In genomic region chr3:15329058-15330005, GRCh38 we compare ENCODE assay signal across 12 cellular contexts. TPM values are rescaled to one million over a fixed set of nuclear protein-coding genes. Genes with fewer than 3 reads are reported as not detected.
DNase-seq lines count a peak whose midpoint lies in the region; ATAC-seq, FAIRE-seq and TF ChIP-seq lines count a peak whose summit lies in the region.
"Had no signal": no experiment of that assay in that cellular context is flagged by ENCODE, and none has a peak within 500 bp of the region (broad histone marks: within the 10 kb centered on the region; RNA-seq: fewer than 3 reads in every experiment).

No MANE protein-coding gene starts in this region.

- no CpG with 5 or more reads among the region's 11 CpGs for WGBS in IMR-90 (ENCODE audit: extremely low coverage in 2 of 2, insufficient read length in 1 of 2), 2 experiments
- WGBS in lower leg skin, 2 donors = 69 to 73% methylated on average over 11 of the region's 11 CpGs

- peaks cover 13% of the 10 kb centered on the region for H3K9me1 ChIP-seq in IMR-90 (ENCODE audit: insufficient read depth, low read length)

- CTCF ChIA-PET in IMR-90 (lab: Yijun Ruan, JAX) = interaction anchor here (0.6 to 1.8 kb wide), 3 partner anchors 8 to 588 kb away, joined by 3 to 6 read pairs (median 3); no protein-coding TSS in a partner anchor

- H4K20me1 ChIP-seq in IMR-90 (ENCODE audit: insufficient read depth, low read length) (no peaks in the 10 kb centered on the region), astrocyte (ENCODE audit: insufficient read depth, low read length) (peaks cover 5% of the 10 kb centered on the region)

- TF ChIP-seq RAD21 in IMR-90 (IDR thresholded peaks at IDR 0.05; ENCODE audit: low read length) = no peak

- no peak overlapping the region for H2AK9ac ChIP-seq in IMR-90 (replicated peaks; ENCODE audit: low read depth, low read length, poor library complexity)

- DNase-seq in IMR-90 (no peak), astrocyte (ENCODE audit: low read depth) (no peak), memory B cell (ENCODE audit: low spot score in 2 of 2) (no peak), superior temporal gyrus (ENCODE audit: extremely low spot score) (peak; percentile 48), dermis blood vessel endothelial cell (no peak), lower leg skin (ENCODE audit: low spot score in 2 of 2) (no peak)
- DNase-seq in activated CD4-positive, alpha-beta T cell treated with anti-CD3 and anti-CD28 coated beads for 48 hours = no peak
- DNase-seq: NCI-H2029 treated with DMSO at 0.1 percent for 48 hours, retina had no signal

- H3K56ac ChIP-seq in IMR-90 (ENCODE audit: extremely low read depth, insufficient read depth, low read length) = no peak overlapping the region

- H3K79me1 ChIP-seq in IMR-90 (ENCODE audit: low read depth in 1 of 2, low read length in 2 of 2) = peaks cover 3 to 7% of the 10 kb centered on the region in 2 experiments; a peak in 1 of 4 replicates

- H2BK20ac ChIP-seq in IMR-90 (ENCODE audit: low read depth, low read length) = no peak overlapping the region

- no peak overlapping the region for H3K4me2 ChIP-seq in IMR-90 (ENCODE audit: low read depth, low read length)
- H3K4me2 ChIP-seq in astrocyte (ENCODE audit: low read length) = peak overlapping the region; percentile 92

- H3K27me3 Mint-ChIP-seq in astrocyte (ENCODE audit: low read depth, unreplicated experiment) (no peaks in the 10 kb centered on the region), memory B cell (no peaks in the 10 kb centered on the region)

- H3K27me3 ChIP-seq in IMR-90 (ENCODE audit: control insufficient read depth, insufficient read depth, low read length) (no peaks in the 10 kb centered on the region), astrocyte (ENCODE audit: insufficient read depth, low read length) (no peaks in the 10 kb centered on the region)

- H3K27ac Mint-ChIP-seq in astrocyte (ENCODE audit: unreplicated experiment) (peak overlapping the region; percentile 28), memory B cell (peak overlapping the region; percentile 75)

- H3K4ac ChIP-seq in IMR-90 (ENCODE audit: low read depth, low read length) = no peak overlapping the region

- no peak overlapping the region for H3K23ac ChIP-seq in IMR-90 (ENCODE audit: low read depth, low read length)

- TF ChIP-seq POLR2A in IMR-90 (IDR thresholded peaks at IDR 0.05; ENCODE audit: low read depth, low read length) (no peak), lower leg skin (IDR thresholded peaks at IDR 0.05) (no peak)

- H3K36me3 ChIP-seq in IMR-90 (ENCODE audit: control insufficient read depth, insufficient read depth, low read length) = no peaks in the 10 kb centered on the region
- H3K36me3 ChIP-seq in astrocyte (ENCODE audit: insufficient read depth, low read length) = no peaks in the 10 kb centered on the region

- no peak for FAIRE-seq in astrocyte (lab: Jason Lieb, UNC)
- FAIRE-seq: HTR-8/SVneo, islet of Langerhans had no signal

- H3K18ac ChIP-seq in IMR-90 (ENCODE audit: low read depth, low read length) = no peak overlapping the region

- no peak overlapping the region for H3K27ac ChIP-seq in IMR-90 (ENCODE audit: insufficient read depth, low read length)
- no peak overlapping the region for H3K27ac ChIP-seq in astrocyte (ENCODE audit: low read depth, low read length)
- H3K27ac ChIP-seq: epithelial cell of prostate had no signal

- H2AFZ ChIP-seq in IMR-90 (replicated peaks; ENCODE audit: low read length, poor library complexity) (no peak overlapping the region), astrocyte (ENCODE audit: low read depth, low read length) (no peak overlapping the region)

- no peak overlapping the region for H4K5ac ChIP-seq in IMR-90 (ENCODE audit: low read depth, low read length)

- no peak overlapping the region for H3K4me3 Mint-ChIP-seq in astrocyte (ENCODE audit: unreplicated experiment)
- H3K4me3 Mint-ChIP-seq in memory B cell = peak overlapping the region; percentile 94

- peaks cover 51% of the 10 kb centered on the region for H3K79me2 ChIP-seq in astrocyte (ENCODE audit: insufficient read depth, low read length)

- TF ChIP-seq CTCF in IMR-90 (conservative IDR thresholded peaks at IDR 0.05; ENCODE audit: low read depth, low read length) = no peak
- TF ChIP-seq CTCF in astrocyte (IDR thresholded peaks at IDR 0.05; ENCODE audit: insufficient read depth, low read depth, low read length) = no peak
- no peak for TF ChIP-seq CTCF in lower leg skin (IDR thresholded peaks at IDR 0.05)

- ATAC-seq in IMR-90 (ENCODE audit: low read depth) (no peak), memory B cell (ENCODE audit: low read depth) (no peak)

- POLR2A ChIA-PET in IMR-90 (lab: Charles Lee; ENCODE audit: unreplicated experiment) = no interaction called here

- dilution Hi-C loops in IMR-90 (cut with HindIII; ENCODE audit: low sequenced_read_pairs, unreplicated experiment) = no loop called here

- no peak overlapping the region for H4K91ac ChIP-seq in IMR-90 (ENCODE audit: insufficient read depth, low read depth, low read length)

- no peak overlapping the region for H3K14ac ChIP-seq in IMR-90 (replicated peaks; ENCODE audit: low read depth, low read length)

- H3K9me3 ChIP-seq in IMR-90 (ENCODE audit: control insufficient read depth, insufficient read depth, low read length) (no peaks in the 10 kb centered on the region), astrocyte (ENCODE audit: insufficient read depth, low read depth, low read length) (no peaks in the 10 kb centered on the region)

- H3K4me1 ChIP-seq in IMR-90 (ENCODE audit: control insufficient read depth, insufficient read depth, low read length) = peaks cover 27% of the 10 kb centered on the region
- H3K4me1 ChIP-seq in astrocyte (ENCODE audit: insufficient read depth, low read length) = peaks cover 34% of the 10 kb centered on the region

- H3K9ac ChIP-seq in IMR-90 (ENCODE audit: low read depth, low read length) (no peak overlapping the region), astrocyte (ENCODE audit: low read length) (no peak overlapping the region)

- H3K36me3 Mint-ChIP-seq in astrocyte (ENCODE audit: low read depth, unreplicated experiment) = peaks cover 4% of the 10 kb centered on the region
- peaks cover 25% of the 10 kb centered on the region for H3K36me3 Mint-ChIP-seq in memory B cell

- H3K9me3 Mint-ChIP-seq in astrocyte (ENCODE audit: unreplicated experiment) (no peaks in the 10 kb centered on the region), memory B cell (no peaks in the 10 kb centered on the region)

- no TSS peak for BruUV-seq in IMR-90 (replicated peaks; lab: Mats Ljungman, UMichigan)

- H4K8ac ChIP-seq in IMR-90 (ENCODE audit: low read depth in 2 of 2, low read length in 2 of 2) = no peak overlapping the region

- no peak overlapping the region for H2BK120ac ChIP-seq in IMR-90 (ENCODE audit: low read depth, low read length)

- in situ Hi-C loops in IMR-90 (cut with MboI; ENCODE audit: low sequenced_read_pairs) = loop anchor here (5.0 kb wide), 1 partner anchor 62 kb away; no protein-coding TSS in a partner anchor

- intact Hi-C loops in IMR-90 (cut with micrococcal nuclease) = loop anchor here (5.0 kb wide), 1 partner anchor 122 kb away; the partner anchor contains the start of gene CAPN7
- intact Hi-C loops in lower leg skin (cut with DNase I; ENCODE audit: low total_unique reads) = loop anchor here (5.0 kb wide), 1 partner anchor 62 kb away; no protein-coding TSS in a partner anchor

- no peak overlapping the region for H2AK5ac ChIP-seq in IMR-90 (ENCODE audit: low read depth, low read length)

- peaks cover 37% of the 10 kb centered on the region for H3K4me1 Mint-ChIP-seq in astrocyte (ENCODE audit: low read depth, unreplicated experiment)
- H3K4me1 Mint-ChIP-seq in memory B cell = peaks cover 47% of the 10 kb centered on the region

- H3K4me3 ChIP-seq in IMR-90 (ENCODE audit: insufficient read depth, low read depth, low read length) (no peak overlapping the region), astrocyte (ENCODE audit: insufficient read depth, low read depth, low read length) (no peak overlapping the region), lower leg skin (ENCODE audit: low read depth, poor library complexity, severe bottlenecking) (no peak overlapping the region)

- H2BK5ac ChIP-seq in IMR-90 (ENCODE audit: low read depth, low read length, poor library complexity, severe bottlenecking) = no peak overlapping the region

- H2BK15ac ChIP-seq in IMR-90 (ENCODE audit: low read depth, low read length) = no peak overlapping the region

TF ChIP-seq in IMR-90, 13 proteins besides CTCF, POLR2A, EP300 and RAD21:
- TF ChIP-seq NFE2L2 (IDR thresholded peaks at IDR 0.05; ENCODE audit: low read depth, low read length) (no peak), MAFK (IDR thresholded peaks at IDR 0.05; ENCODE audit: low read depth, low read length) (0 out of 2 replicates have a peak, but pooled peaks have one; percentile 24), BHLHE40 (IDR thresholded peaks at IDR 0.05; ENCODE audit: low read depth, low read length) (no peak)
- TF ChIP-seq, protein P1, sequence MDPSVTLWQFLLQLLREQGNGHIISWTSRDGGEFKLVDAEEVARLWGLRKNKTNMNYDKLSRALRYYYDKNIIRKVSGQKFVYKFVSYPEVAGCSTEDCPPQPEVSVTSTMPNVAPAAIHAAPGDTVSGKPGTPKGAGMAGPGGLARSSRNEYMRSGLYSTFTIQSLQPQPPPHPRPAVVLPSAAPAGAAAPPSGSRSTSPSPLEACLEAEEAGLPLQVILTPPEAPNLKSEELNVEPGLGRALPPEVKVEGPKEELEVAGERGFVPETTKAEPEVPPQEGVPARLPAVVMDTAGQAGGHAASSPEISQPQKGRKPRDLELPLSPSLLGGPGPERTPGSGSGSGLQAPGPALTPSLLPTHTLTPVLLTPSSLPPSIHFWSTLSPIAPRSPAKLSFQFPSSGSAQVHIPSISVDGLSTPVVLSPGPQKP (IDR thresholded peaks at IDR 0.05; ENCODE audit: borderline replicate concordance, low read depth, low read length) = no peak

RNA-seq across cellular contexts. Expression of gene SH3BP5, which starts 3.1 kb away (rescaled TPM):
- 14.0 and 14.2 TPM in 2 replicates for total RNA-seq in IMR-90 (2012; rRNA removed)
- 22.3 and 23.5 TPM in 2 replicates for polyA plus RNA-seq in IMR-90 (2012; rRNA removed)
- 20.8 and 23.4 TPM in 2 replicates for polyA plus RNA-seq in IMR-90 (2012; cell fraction: cytosol; rRNA removed)
- 18.9 and 31.2 TPM in 2 replicates for polyA plus RNA-seq in IMR-90 (2012; cell fraction: nucleus; rRNA removed; ENCODE audit: low replicate concordance)
- total RNA-seq in astrocyte = 25.2 and 27.5 TPM in 2 replicates
- total RNA-seq in dermis blood vessel endothelial cell = 134 and 145 TPM in 2 replicates
- 10 to 100 TPM; 10.7 to 30.3 (median 18.5) TPM for total RNA-seq in lower leg skin
